In the genomic region with DNA sequence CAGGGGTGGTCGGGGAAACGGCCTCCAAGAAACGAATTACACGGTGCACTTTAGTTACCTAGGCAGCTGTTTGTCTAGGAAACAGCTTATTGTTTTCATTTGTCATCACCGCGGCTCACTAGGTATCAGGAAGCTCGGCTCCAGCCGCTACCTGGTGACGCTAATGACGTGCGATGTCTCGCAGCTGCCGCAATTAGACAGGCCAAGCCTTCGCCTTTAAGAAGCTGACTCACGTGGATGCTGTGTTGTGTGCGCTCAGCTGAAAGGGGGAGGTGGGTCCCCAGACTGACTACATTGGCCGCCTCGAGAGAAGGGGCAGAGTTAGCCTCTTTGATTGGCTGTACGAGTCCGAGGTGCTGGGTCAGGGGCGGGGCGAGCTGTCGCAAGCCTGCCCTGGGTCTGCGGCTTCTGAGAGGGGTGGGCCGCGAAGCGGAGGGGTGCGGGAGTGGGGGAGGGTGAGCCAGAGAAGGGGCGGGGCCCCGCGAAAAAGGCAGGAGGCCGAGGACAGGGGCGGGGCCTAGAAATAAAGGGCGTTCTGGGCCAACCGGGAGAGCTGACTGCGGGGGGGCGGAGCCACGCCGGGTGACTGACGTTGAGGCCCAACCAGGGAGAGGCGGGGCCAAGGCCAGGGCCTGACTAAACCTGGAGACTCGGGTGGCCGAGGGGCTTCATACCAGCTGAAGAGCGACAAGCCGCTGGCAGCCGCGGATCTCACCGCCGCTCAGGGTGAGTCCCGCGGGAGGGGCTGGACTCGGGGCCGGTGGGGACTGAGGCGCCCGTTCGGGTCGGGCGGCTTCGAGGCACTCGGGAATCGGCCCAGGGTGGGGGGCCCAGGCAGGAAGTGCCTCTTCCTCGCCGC, we compare ENCODE assay signal across 1 cellular context.
A peak's percentile ranks its signal among the peaks of the same experiment; 100 is the strongest.
TF ChIP-seq lines count a peak whose summit lies in the region.

Gene YPEL5, plus strand, starts transcription at position 671 of the 859 bp plus-strand sequence. CDS start 9,645 bp downstream, outside the sequence.

TF ChIP-seq in HEK293, 187 proteins besides CTCF, POLR2A, EP300 and RAD21 (continued from another document):
- TF ChIP-seq ZNF350 (tag by site-specific recombination; IDR thresholded peaks at IDR 0.05) (no peak), ZNF175 (tag by site-specific recombination; IDR thresholded peaks at IDR 0.05) (no peak), ZNF776 (tag by site-specific recombination; IDR thresholded peaks at IDR 0.05; ENCODE audit: borderline replicate concordance) (no peak), SCRT2 (tag by site-specific recombination; IDR thresholded peaks at IDR 0.05) (no peak), ZNF2 (tag by site-specific recombination; IDR thresholded peaks at IDR 0.05) (no peak), ZNF792 (tag by site-specific recombination; IDR thresholded peaks at IDR 0.05) (no peak), ZNF549 (tag by site-specific recombination; IDR thresholded peaks at IDR 0.05) (no peak), ZNF133 (tag by site-specific recombination; IDR thresholded peaks at IDR 0.05) (no peak), ZFHX2 (tag by site-specific recombination; conservative IDR thresholded peaks at IDR 0.05) (no peak), ZNF112 (tag by site-specific recombination; IDR thresholded peaks at IDR 0.05) (no peak), ZNF335 (tag by site-specific recombination; conservative IDR thresholded peaks at IDR 0.05) (peak; percentile 74), SP3 (tag by site-specific recombination; IDR thresholded peaks at IDR 0.05) (peak; percentile 88), SETDB1 (IDR thresholded peaks at IDR 0.05; ENCODE audit: insufficient read length, low read length) (no peak), ZNF660 (tag by site-specific recombination; IDR thresholded peaks at IDR 0.05) (no peak), ZNF670 (tag by site-specific recombination; IDR thresholded peaks at IDR 0.05; ENCODE audit: low read depth) (no peak), ZNF184 (tag by site-specific recombination; IDR thresholded peaks at IDR 0.05) (no peak)
- TF ChIP-seq, protein P1, sequence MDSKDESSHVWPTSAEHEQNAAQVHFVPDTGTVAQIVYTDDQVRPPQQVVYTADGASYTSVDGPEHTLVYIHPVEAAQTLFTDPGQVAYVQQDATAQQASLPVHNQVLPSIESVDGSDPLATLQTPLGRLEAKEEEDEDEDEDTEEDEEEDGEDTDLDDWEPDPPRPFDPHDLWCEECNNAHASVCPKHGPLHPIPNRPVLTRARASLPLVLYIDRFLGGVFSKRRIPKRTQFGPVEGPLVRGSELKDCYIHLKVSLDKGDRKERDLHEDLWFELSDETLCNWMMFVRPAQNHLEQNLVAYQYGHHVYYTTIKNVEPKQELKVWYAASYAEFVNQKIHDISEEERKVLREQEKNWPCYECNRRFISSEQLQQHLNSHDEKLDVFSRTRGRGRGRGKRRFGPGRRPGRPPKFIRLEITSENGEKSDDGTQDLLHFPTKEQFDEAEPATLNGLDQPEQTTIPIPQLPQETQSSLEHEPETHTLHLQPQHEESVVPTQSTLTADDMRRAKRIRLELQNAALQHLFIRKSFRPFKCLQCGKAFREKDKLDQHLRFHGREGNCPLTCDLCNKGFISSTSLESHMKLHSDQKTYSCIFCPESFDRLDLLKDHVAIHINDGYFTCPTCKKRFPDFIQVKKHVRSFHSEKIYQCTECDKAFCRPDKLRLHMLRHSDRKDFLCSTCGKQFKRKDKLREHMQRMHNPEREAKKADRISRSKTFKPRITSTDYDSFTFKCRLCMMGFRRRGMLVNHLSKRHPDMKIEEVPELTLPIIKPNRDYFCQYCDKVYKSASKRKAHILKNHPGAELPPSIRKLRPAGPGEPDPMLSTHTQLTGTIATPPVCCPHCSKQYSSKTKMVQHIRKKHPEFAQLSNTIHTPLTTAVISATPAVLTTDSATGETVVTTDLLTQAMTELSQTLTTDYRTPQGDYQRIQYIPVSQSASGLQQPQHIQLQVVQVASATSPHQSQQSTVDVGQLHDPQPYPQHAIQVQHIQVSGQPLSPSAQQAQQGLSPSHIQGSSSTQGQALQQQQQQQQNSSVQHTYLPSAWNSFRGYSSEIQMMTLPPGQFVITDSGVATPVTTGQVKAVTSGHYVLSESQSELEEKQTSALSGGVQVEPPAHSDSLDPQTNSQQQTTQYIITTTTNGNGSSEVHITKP (tag by site-specific recombination; IDR thresholded peaks at IDR 0.05): peak; percentile 47; the same call in 1 of the 2 replicates
- TF ChIP-seq, protein P2, sequence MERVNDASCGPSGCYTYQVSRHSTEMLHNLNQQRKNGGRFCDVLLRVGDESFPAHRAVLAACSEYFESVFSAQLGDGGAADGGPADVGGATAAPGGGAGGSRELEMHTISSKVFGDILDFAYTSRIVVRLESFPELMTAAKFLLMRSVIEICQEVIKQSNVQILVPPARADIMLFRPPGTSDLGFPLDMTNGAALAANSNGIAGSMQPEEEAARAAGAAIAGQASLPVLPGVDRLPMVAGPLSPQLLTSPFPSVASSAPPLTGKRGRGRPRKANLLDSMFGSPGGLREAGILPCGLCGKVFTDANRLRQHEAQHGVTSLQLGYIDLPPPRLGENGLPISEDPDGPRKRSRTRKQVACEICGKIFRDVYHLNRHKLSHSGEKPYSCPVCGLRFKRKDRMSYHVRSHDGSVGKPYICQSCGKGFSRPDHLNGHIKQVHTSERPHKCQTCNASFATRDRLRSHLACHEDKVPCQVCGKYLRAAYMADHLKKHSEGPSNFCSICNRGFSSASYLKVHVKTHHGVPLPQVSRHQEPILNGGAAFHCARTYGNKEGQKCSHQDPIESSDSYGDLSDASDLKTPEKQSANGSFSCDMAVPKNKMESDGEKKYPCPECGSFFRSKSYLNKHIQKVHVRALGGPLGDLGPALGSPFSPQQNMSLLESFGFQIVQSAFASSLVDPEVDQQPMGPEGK (tag by site-specific recombination; IDR thresholded peaks at IDR 0.05): peak; percentile 76
